ENCODE assay signal across 13 cellular contexts in the genomic region with DNA sequence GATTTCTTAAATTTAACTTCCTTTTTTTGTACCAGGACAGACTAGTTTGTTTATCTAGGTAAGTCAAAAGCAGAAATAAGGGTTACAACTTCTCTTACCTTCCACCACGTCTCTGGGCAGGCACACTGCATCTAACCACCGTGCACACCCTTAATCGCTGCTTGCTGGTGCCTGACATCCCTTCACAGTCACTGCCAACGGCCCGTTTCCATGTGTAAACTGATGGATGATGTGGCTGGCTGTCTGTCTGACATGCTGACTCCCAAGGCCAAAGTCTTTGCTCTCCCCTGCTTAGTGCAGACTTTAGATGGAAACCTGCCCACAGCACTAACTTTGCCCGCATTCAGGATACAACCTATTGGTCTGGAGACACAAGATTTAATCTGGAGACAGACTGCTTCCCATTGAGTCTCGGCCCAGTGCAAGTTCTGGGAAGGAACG. TPM values are rescaled to one million over a fixed set of nuclear protein-coding genes. Genes with fewer than 3 reads are reported as not detected.
A peak's percentile ranks its signal among the peaks of the same experiment; 100 is the strongest.
DNase-seq lines count a peak whose midpoint lies in the region; ATAC-seq and TF ChIP-seq lines count a peak whose summit lies in the region.
"Had no signal": no experiment of that assay in that cellular context is flagged by ENCODE, and none has a peak within 500 bp of the region (broad histone marks: within the 10 kb centered on the region; RNA-seq: fewer than 3 reads in every experiment).

No MANE protein-coding gene starts in this region.

- POLR2A ChIA-PET in activated CD4-positive, alpha-beta T cell treated with anti-CD3 and anti-CD28 coated beads for 36 hours (lab: Charles Lee), result no interaction called here

- no peak for TF ChIP-seq CTCF in body of pancreas (IDR thresholded peaks at IDR 0.05)

- ATAC-seq in activated CD4-positive, alpha-beta T cell treated with anti-CD3 and anti-CD28 coated beads for 36 hours, result no peak
- ATAC-seq in body of pancreas, result no peak
- ATAC-seq in GM21737 (IDR thresholded peaks at IDR 0.05; ENCODE audit: unreplicated experiment), result no peak
- ATAC-seq: A549, Panc1 had no signal

- no peak for DNase-seq in activated CD4-positive, alpha-beta T cell treated with anti-CD3 and anti-CD28 coated beads for 36 hours
- no peak for DNase-seq in activated CD4-positive, alpha-beta T cell treated with anti-CD3 and anti-CD28 coated beads for 1 hour
- peak; percentile 28 for DNase-seq in activated T-cell treated with anti-CD3 and anti-CD28 coated beads, Interleukin-2, amount 50 U/mL, for 24 hours
- DNase-seq in immature natural killer cell (no peak), superior temporal gyrus (ENCODE audit: extremely low spot score) (peak; percentile 31), GDM1 (lab: John Stamatoyannopoulos, UW) (no peak), body of pancreas (no peak)
- DNase-seq: NCI-H187 treated with DMSO at 0.1 percent for 48 hours had no signal

- no peak overlapping the region for H3K4me3 ChIP-seq in body of pancreas
- H3K4me3 ChIP-seq: A549 had no signal

- H3K4me3 Mint-ChIP-seq in activated CD4-positive, alpha-beta T cell treated with anti-CD3 and anti-CD28 coated beads for 36 hours, result peak overlapping the region; percentile 57
- peak overlapping the region; percentile 71 for H3K4me3 Mint-ChIP-seq in activated T-cell treated with anti-CD3 and anti-CD28 coated beads, Interleukin-2, amount 50 U/mL, for 24 hours
- H3K4me3 Mint-ChIP-seq in immature natural killer cell, result peak overlapping the region; percentile 68 to 93 (median 85)
- H3K4me3 Mint-ChIP-seq: stimulated activated naive CD8-positive, alpha-beta T cell treated with anti-CD3 and anti-CD28 coated beads, Interleukin-15, amount 100 ng/mL, for 72 hours had no signal

- H3K27ac Mint-ChIP-seq in activated CD4-positive, alpha-beta T cell treated with anti-CD3 and anti-CD28 coated beads for 36 hours, result peak overlapping the region; percentile 4
- peak overlapping the region; percentile 46 for H3K27ac Mint-ChIP-seq in activated T-cell treated with anti-CD3 and anti-CD28 coated beads, Interleukin-2, amount 50 U/mL, for 24 hours
- peak overlapping the region; percentile 77 to 98 (median 88) for H3K27ac Mint-ChIP-seq in immature natural killer cell
- H3K27ac Mint-ChIP-seq: stimulated activated naive CD8-positive, alpha-beta T cell treated with anti-CD3 and anti-CD28 coated beads, Interleukin-15, amount 100 ng/mL, for 72 hours had no signal

- H3K27me3 Mint-ChIP-seq in activated CD4-positive, alpha-beta T cell treated with anti-CD3 and anti-CD28 coated beads for 36 hours, result peaks cover 24% of the 10 kb centered on the region
- H3K27me3 Mint-ChIP-seq in activated T-cell treated with anti-CD3 and anti-CD28 coated beads, Interleukin-2, amount 50 U/mL, for 24 hours, result peaks cover 44% of the 10 kb centered on the region
- peaks cover 4 to 6% (median 4%) of the 10 kb centered on the region in 3 donors for H3K27me3 Mint-ChIP-seq in immature natural killer cell (ENCODE audit: low read depth in 3 of 3)

- TF ChIP-seq POLR2A in body of pancreas (IDR thresholded peaks at IDR 0.05), result no peak

- intact Hi-C loops in activated CD4-positive, alpha-beta T cell treated with anti-CD3 and anti-CD28 coated beads for 36 hours (cut with DNase I, micrococcal nuclease), result no loop called here
- intact Hi-C loops in body of pancreas (cut with DNase I), result no loop called here

- no peaks in the 10 kb centered on the region for H3K4me1 ChIP-seq in body of pancreas
- H3K4me1 ChIP-seq: A549 had no signal

- WGBS in body of pancreas, 2 donors, result 45 to 46% methylated on average over 8 of the region's 8 CpGs

- H3K36me3 ChIP-seq in body of pancreas (replicated peaks in 1 of 2; ENCODE audit: insufficient read depth in 1 of 2, low read depth in 2 of 2), result no peaks in the 10 kb centered on the region

- no peak overlapping the region for H3K27ac ChIP-seq in body of pancreas
- H3K27ac ChIP-seq: A549 had no signal

- H3K27me3 ChIP-seq in body of pancreas, result no peaks in the 10 kb centered on the region

- no peaks in the 10 kb centered on the region for H3K9me3 ChIP-seq in body of pancreas
- H3K9me3 ChIP-seq: A549 had no signal

- CTCF ChIA-PET in activated CD4-positive, alpha-beta T cell treated with anti-CD3 and anti-CD28 coated beads for 36 hours (lab: Charles Lee), result no interaction called here

- H3K9me3 Mint-ChIP-seq in activated CD4-positive, alpha-beta T cell treated with anti-CD3 and anti-CD28 coated beads for 36 hours (ENCODE audit: low read depth), result no peaks in the 10 kb centered on the region
- H3K9me3 Mint-ChIP-seq in activated T-cell treated with anti-CD3 and anti-CD28 coated beads, Interleukin-2, amount 50 U/mL, for 24 hours, result no peaks in the 10 kb centered on the region
- peaks cover 0 to 2% (median 0%) of the 10 kb centered on the region in 6 donors for H3K9me3 Mint-ChIP-seq in immature natural killer cell
- H3K9me3 Mint-ChIP-seq: stimulated activated naive CD8-positive, alpha-beta T cell treated with anti-CD3 and anti-CD28 coated beads, Interleukin-15, amount 100 ng/mL, for 72 hours had no signal

- peaks cover 3% of the 10 kb centered on the region for H3K36me3 Mint-ChIP-seq in activated CD4-positive, alpha-beta T cell treated with anti-CD3 and anti-CD28 coated beads for 36 hours (ENCODE audit: low read depth)
- H3K36me3 Mint-ChIP-seq in activated T-cell treated with anti-CD3 and anti-CD28 coated beads, Interleukin-2, amount 50 U/mL, for 24 hours (ENCODE audit: low read depth), result peaks cover 5% of the 10 kb centered on the region
- H3K36me3 Mint-ChIP-seq in immature natural killer cell, result no peaks in the 10 kb centered on the region

- peaks cover 26% of the 10 kb centered on the region for H3K4me1 Mint-ChIP-seq in activated CD4-positive, alpha-beta T cell treated with anti-CD3 and anti-CD28 coated beads for 36 hours
- peaks cover 56% of the 10 kb centered on the region for H3K4me1 Mint-ChIP-seq in activated T-cell treated with anti-CD3 and anti-CD28 coated beads, Interleukin-2, amount 50 U/mL, for 24 hours (ENCODE audit: low read depth)
- H3K4me1 Mint-ChIP-seq in immature natural killer cell, result peaks cover 90 to 92% of the 10 kb centered on the region in 2 donors

RNA-seq across cellular contexts. Expression of a gene that starts 1.1 kb away (rescaled TPM):
- 10 to 100 TPM; 26.5 to 28.0 TPM for total RNA-seq in activated CD4-positive, alpha-beta T cell treated with anti-CD3 and anti-CD28 coated beads for 36 hours
- 100 to 1,000 TPM in 1 of 3 donors, 10 to 100 TPM in 2; 23.4 to 114 (median 47.0) TPM for polyA plus RNA-seq in immature natural killer cell
- 1 to 10 TPM; 4.3 to 9.3 TPM for total RNA-seq in body of pancreas
- polyA plus RNA-seq: A549 had no signal

RNA-seq across cellular contexts. Expression of a gene that starts 53.2 kb away (rescaled TPM):
- total RNA-seq in activated CD4-positive, alpha-beta T cell treated with anti-CD3 and anti-CD28 coated beads for 36 hours, result not detected
- polyA plus RNA-seq in immature natural killer cell, result not detected
- not detected for total RNA-seq in body of pancreas
- total RNA-seq: mesenteric fat pad had no signal
- polyA plus RNA-seq: A549 had no signal

Comparison
In these comparisons a context has a peak if more than half of its experiments do, and no peak if none do; other contexts are left out.
1. DNase-seq: peak in activated T-cell treated with anti-CD3 and anti-CD28 coated beads, Interleukin-2, amount 50 U/mL, for 24 hours (single experiment) and superior temporal gyrus (single experiment); none in activated CD4-positive, alpha-beta T cell treated with anti-CD3 and anti-CD28 coated beads for 36 hours (single experiment), activated CD4-positive, alpha-beta T cell treated with anti-CD3 and anti-CD28 coated beads for 1 hour (single experiment), immature natural killer cell (0 of 3), GDM1 (single experiment) and body of pancreas (0 of 4).
2. H3K27ac Mint-ChIP-seq: peak in every context shown above with its lines; median percentile 88 in immature natural killer cell; 46 in activated T-cell treated with anti-CD3 and anti-CD28 coated beads, Interleukin-2, amount 50 U/mL, for 24 hours; 4 in activated CD4-positive, alpha-beta T cell treated with anti-CD3 and anti-CD28 coated beads for 36 hours.
3. Peak in every context shown above with its lines, with median percentiles within 50 percentile points of each other: H3K4me3 Mint-ChIP-seq.